ENCODE assay signal across 8 cellular contexts in the genomic region with DNA sequence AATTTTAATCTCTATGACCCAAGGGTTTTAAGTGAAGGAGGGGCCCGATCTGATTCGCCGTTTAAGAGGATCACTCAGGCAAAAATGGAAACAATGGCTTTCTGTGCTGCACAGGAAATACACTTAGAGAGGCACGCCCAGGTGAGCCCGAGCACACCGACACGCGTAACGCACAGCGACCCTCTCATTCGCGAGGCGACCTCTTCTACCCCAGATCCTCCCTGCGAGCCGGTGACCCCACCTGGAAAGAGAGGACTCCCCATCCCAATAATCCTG. TPM values are rescaled to one million over a fixed set of nuclear protein-coding genes. Genes with fewer than 3 reads are reported as not detected.
DNase-seq lines count a peak whose midpoint lies in the region; ATAC-seq and TF ChIP-seq lines count a peak whose summit lies in the region.

No MANE protein-coding gene starts in this region.

- peak overlapping the region; percentile 90 for H3K4me2 ChIP-seq in mesenchymal stem cell (ENCODE audit: low read length, poor library complexity, severe bottlenecking)

- no peak overlapping the region for H4K91ac ChIP-seq in mesenchymal stem cell (ENCODE audit: low read length)

- H2AFZ ChIP-seq in mesenchymal stem cell (ENCODE audit: low read depth, low read length): no peak overlapping the region

- H3K27ac ChIP-seq in mesenchymal stem cell (ENCODE audit: low read length, poor library complexity, severe bottlenecking) (no peak overlapping the region), brain microvascular endothelial cell (no peak overlapping the region)

- no peak overlapping the region for H3K23ac ChIP-seq in mesenchymal stem cell (ENCODE audit: low read length in 2 of 2)

- no peak overlapping the region for H2BK15ac ChIP-seq in mesenchymal stem cell (ENCODE audit: low read depth, poor library complexity, severe bottlenecking)

- TF ChIP-seq CTCF in brain microvascular endothelial cell (IDR thresholded peaks at IDR 0.05; ENCODE audit: low read depth, low read length, missing control alignments): no peak

- H3K27me3 ChIP-seq in mesenchymal stem cell (ENCODE audit: control insufficient read depth in 1 of 2, insufficient read depth in 1 of 2, low read length in 2 of 2) (peaks cover 21 to 39% of the 10 kb centered on the region in 2 experiments), brain microvascular endothelial cell (replicated peaks) (no peaks in the 10 kb centered on the region)

- no peak overlapping the region for H2AK5ac ChIP-seq in mesenchymal stem cell (ENCODE audit: low read length, severe bottlenecking)

- H3K36me3 ChIP-seq in mesenchymal stem cell (ENCODE audit: control insufficient read depth in 1 of 2, insufficient read depth in 2 of 2, low read depth in 1 of 2, low read length in 2 of 2) (no peaks in the 10 kb centered on the region), brain microvascular endothelial cell (replicated peaks) (no peaks in the 10 kb centered on the region)

- DNase-seq in Right ventricle myocardium superior: no peak
- no peak for DNase-seq in cardiac septum (ENCODE audit: low spot score)
- no peak for DNase-seq in activated naive CD8-positive, alpha-beta T cell treated with anti-CD3 and anti-CD28 coated beads for 36 hours
- DNase-seq in mesenchymal stem cell: no peak
- DNase-seq in brain microvascular endothelial cell: no peak
- no peak for DNase-seq in cerebellar cortex (ENCODE audit: low spot score)
- no peak for DNase-seq in ecto neural progenitor cell (ENCODE audit: low spot score)

- no peak overlapping the region for H3K9ac ChIP-seq in mesenchymal stem cell (ENCODE audit: low read length)

- H3K4me1 ChIP-seq in mesenchymal stem cell (ENCODE audit: control insufficient read depth, insufficient read depth, low read depth, low read length): peaks cover 18% of the 10 kb centered on the region

- no peak overlapping the region for H3K18ac ChIP-seq in mesenchymal stem cell (ENCODE audit: low read depth in 1 of 2, low read length in 2 of 2)

- no peaks in the 10 kb centered on the region for H3K27me3 Mint-ChIP-seq in activated naive CD8-positive, alpha-beta T cell treated with anti-CD3 and anti-CD28 coated beads for 36 hours

- H2BK5ac ChIP-seq in mesenchymal stem cell (ENCODE audit: low read depth, low read length, poor library complexity, severe bottlenecking): no peak overlapping the region

- H4K8ac ChIP-seq in mesenchymal stem cell (ENCODE audit: low read length): no peak overlapping the region

- H3K4me3 Mint-ChIP-seq in activated naive CD8-positive, alpha-beta T cell treated with anti-CD3 and anti-CD28 coated beads for 36 hours: peak overlapping the region; percentile 89

- H3K4me1 Mint-ChIP-seq in activated naive CD8-positive, alpha-beta T cell treated with anti-CD3 and anti-CD28 coated beads for 36 hours: peaks cover 35% of the 10 kb centered on the region

- H3K4ac ChIP-seq in mesenchymal stem cell (ENCODE audit: low read depth in 1 of 2, low read length in 2 of 2): no peak overlapping the region

- H2BK120ac ChIP-seq in mesenchymal stem cell (ENCODE audit: low read depth, low read length): no peak overlapping the region

- in situ Hi-C loops in brain microvascular endothelial cell (cut with HindIII; ENCODE audit: low pct_ligation_motif_present, low sequenced_read_pairs): no loop called here

- ATAC-seq in Right ventricle myocardium superior (ENCODE audit: poor library complexity): peak; percentile 26
- ATAC-seq in HG03442 (IDR thresholded peaks at IDR 0.05; ENCODE audit: unreplicated experiment): peak; percentile 6

- H3K9me3 ChIP-seq in mesenchymal stem cell (ENCODE audit: control insufficient read depth, low read length): no peaks in the 10 kb centered on the region

- peak overlapping the region in 1 of 2 experiments; percentile 49 for H3K4me3 ChIP-seq in mesenchymal stem cell (ENCODE audit: insufficient read depth in 1 of 2, low read depth in 1 of 2, low read length in 2 of 2)
- H3K4me3 ChIP-seq in brain microvascular endothelial cell (ENCODE audit: low read depth, low read length): no peak overlapping the region

- no peaks in the 10 kb centered on the region for H3K9me3 Mint-ChIP-seq in activated naive CD8-positive, alpha-beta T cell treated with anti-CD3 and anti-CD28 coated beads for 36 hours

- 2% methylated on average over 15 of the region's 15 CpGs for WGBS in mesenchymal stem cell

- peak overlapping the region; percentile 87 for H3K27ac Mint-ChIP-seq in activated naive CD8-positive, alpha-beta T cell treated with anti-CD3 and anti-CD28 coated beads for 36 hours

- intact Hi-C loops in Right ventricle myocardium superior (cut with DNase I) (no loop called here), cardiac septum (cut with DNase I) (no loop called here)

- H3K79me1 ChIP-seq in mesenchymal stem cell (replicated peaks; ENCODE audit: low read length, poor library complexity, severe bottlenecking): no peaks in the 10 kb centered on the region

- peaks cover 2% of the 10 kb centered on the region for H3K36me3 Mint-ChIP-seq in activated naive CD8-positive, alpha-beta T cell treated with anti-CD3 and anti-CD28 coated beads for 36 hours

- H3K14ac ChIP-seq in mesenchymal stem cell (ENCODE audit: low read length in 2 of 2): no peak overlapping the region

- no peak overlapping the region for H2BK12ac ChIP-seq in mesenchymal stem cell (ENCODE audit: low read length in 2 of 2)

RNA-seq across cellular contexts. Expression of gene SH2D3A, which starts 0.2 kb away (rescaled TPM):
- total RNA-seq in Right ventricle myocardium superior (not detected), cardiac septum (0.40 TPM)
- total RNA-seq in activated naive CD8-positive, alpha-beta T cell treated with anti-CD3 and anti-CD28 coated beads for 36 hours: 10 to 100 TPM; 25.7 to 26.1 TPM
- polyA plus RNA-seq in mesenchymal stem cell (2013, experiment 1 of 2): not detected
- polyA plus RNA-seq in mesenchymal stem cell (2013, experiment 2 of 2): 0.07 TPM

RNA-seq across cellular contexts. Expression of gene VAV1, which starts 5.5 kb away (rescaled TPM):
- total RNA-seq in Right ventricle myocardium superior (2.8 TPM), cardiac septum (1.5 TPM)
- total RNA-seq in activated naive CD8-positive, alpha-beta T cell treated with anti-CD3 and anti-CD28 coated beads for 36 hours: 10 to 100 TPM; 65.2 to 65.7 TPM
- not detected for polyA plus RNA-seq in mesenchymal stem cell (2013, experiment 1 of 2)
- not detected for polyA plus RNA-seq in mesenchymal stem cell (2013, experiment 2 of 2)

RNA-seq across cellular contexts. Expression of gene TRIP10, which starts 27.5 kb away (rescaled TPM):
- total RNA-seq in Right ventricle myocardium superior (133 TPM), cardiac septum (86.1 TPM)
- total RNA-seq in activated naive CD8-positive, alpha-beta T cell treated with anti-CD3 and anti-CD28 coated beads for 36 hours: 10 to 100 TPM; 29.8 to 31.3 TPM
- polyA plus RNA-seq in mesenchymal stem cell (2013, experiment 1 of 2): 53.2 TPM
- 50.7 TPM for polyA plus RNA-seq in mesenchymal stem cell (2013, experiment 2 of 2)

RNA-seq across cellular contexts. Expression of gene GPR108, which starts 29.6 kb away (rescaled TPM):
- total RNA-seq in Right ventricle myocardium superior: 22.2 TPM
- total RNA-seq in cardiac septum: 22.5 TPM
- total RNA-seq in activated naive CD8-positive, alpha-beta T cell treated with anti-CD3 and anti-CD28 coated beads for 36 hours: 10 to 100 TPM; 56.0 to 62.9 TPM
- polyA plus RNA-seq in mesenchymal stem cell (2013, experiment 1 of 2): 63.6 TPM
- polyA plus RNA-seq in mesenchymal stem cell (2013, experiment 2 of 2): 61.8 TPM

RNA-seq across cellular contexts. Expression of gene C3, which starts 46.6 kb away (rescaled TPM):
- total RNA-seq in Right ventricle myocardium superior (308 TPM), cardiac septum (50.6 TPM)
- total RNA-seq in activated naive CD8-positive, alpha-beta T cell treated with anti-CD3 and anti-CD28 coated beads for 36 hours: under 1 TPM; 0.22 to 0.64 TPM
- polyA plus RNA-seq in mesenchymal stem cell (2013, experiment 1 of 2): 2.3 TPM
- 2.7 TPM for polyA plus RNA-seq in mesenchymal stem cell (2013, experiment 2 of 2)

Comparison
In these comparisons a context has a peak if more than half of its experiments do, and no peak if none do; other contexts are left out.
1. RNA of gene SH2D3A, which starts 0.2 kb away (total RNA-seq): 25.7 to 26.1 TPM in activated naive CD8-positive, alpha-beta T cell treated with anti-CD3 and anti-CD28 coated beads for 36 hours; 0.40 TPM in cardiac septum (single experiment) and not detected in Right ventricle myocardium superior (single experiment); every median in the first group is over 10 times any median in the second.
2. RNA of gene VAV1, which starts 5.5 kb away (total RNA-seq): 65.2 to 65.7 TPM in activated naive CD8-positive, alpha-beta T cell treated with anti-CD3 and anti-CD28 coated beads for 36 hours; 2.8 TPM in Right ventricle myocardium superior (single experiment) and 1.5 TPM in cardiac septum (single experiment); every median in the first group is over 10 times any median in the second.